ENCODE assay signal across 21 cellular contexts in the genomic region with DNA sequence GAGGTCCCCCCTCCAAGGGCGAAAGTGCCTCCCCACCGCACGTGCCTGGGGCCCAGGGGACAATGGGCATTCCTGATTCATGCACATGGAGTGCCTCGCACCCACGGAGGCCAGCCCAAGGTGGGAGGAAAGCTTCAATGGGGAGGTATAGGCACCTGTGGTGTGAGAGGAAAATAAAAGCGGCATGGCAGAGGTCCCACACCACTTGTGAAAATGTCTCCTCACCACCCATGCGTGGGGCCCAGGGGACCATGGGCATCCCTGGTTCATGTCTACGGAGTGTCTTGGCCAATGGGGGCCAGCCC.
DNase-seq lines count a peak whose midpoint lies in the region; ATAC-seq, FAIRE-seq and TF ChIP-seq lines count a peak whose summit lies in the region.
"Had no signal": no experiment of that assay in that cellular context is flagged by ENCODE, and none has a peak within 500 bp of the region (broad histone marks: within the 10 kb centered on the region; RNA-seq: fewer than 3 reads in every experiment).

No MANE protein-coding gene starts in this region.

- H3K9me3 ChIP-seq in breast epithelium (peaks cover 85 to 97% of the 10 kb centered on the region in 2 donors), Peyer's patch (peaks cover 0 to 50% (median 15%) of the 10 kb centered on the region in 4 donors), kidney (ENCODE audit: control insufficient read depth in 1 of 2, low read length in 2 of 2) (peaks cover 3 to 54% of the 10 kb centered on the region in 2 donors), testis (no peaks in the 10 kb centered on the region)

- no peak overlapping the region for H3K4me3 Mint-ChIP-seq in MCF 10A (ENCODE audit: unreplicated experiment)
- H3K4me3 Mint-ChIP-seq: CD8-positive, alpha-beta memory T cell; naive thymus-derived CD8-positive, alpha-beta T cell had no signal

- H3K4me1 Mint-ChIP-seq in MCF 10A (ENCODE audit: insufficient read depth, unreplicated experiment) = no peaks in the 10 kb centered on the region
- H3K4me1 Mint-ChIP-seq: CD8-positive, alpha-beta memory T cell; naive thymus-derived CD8-positive, alpha-beta T cell had no signal

- POLR2A ChIA-PET in MCF 10A (lab: Yijun Ruan, JAX) = no interaction called here

- H3K4me1 ChIP-seq in breast epithelium = no peaks in the 10 kb centered on the region
- no peaks in the 10 kb centered on the region for H3K4me1 ChIP-seq in Peyer's patch
- H3K4me1 ChIP-seq in kidney (ENCODE audit: control insufficient read depth in 1 of 2, insufficient read depth in 1 of 2, low read depth in 1 of 2, low read length in 2 of 2) = no peaks in the 10 kb centered on the region
- no peaks in the 10 kb centered on the region for H3K4me1 ChIP-seq in testis

- H3K27ac Mint-ChIP-seq in MCF 10A (ENCODE audit: low read depth, unreplicated experiment) = no peak overlapping the region
- H3K27ac Mint-ChIP-seq: CD8-positive, alpha-beta memory T cell; naive thymus-derived CD8-positive, alpha-beta T cell had no signal

- FAIRE-seq in kidney (lab: Jason Lieb, UNC) = no peak
- FAIRE-seq: astrocyte, colon, H1 had no signal

- H3K4me3 ChIP-seq in breast epithelium (no peak overlapping the region), Peyer's patch (no peak overlapping the region), kidney (ENCODE audit: low read length in 2 of 2) (no peak overlapping the region), testis (no peak overlapping the region)

- ATAC-seq in esophagus mucosa = no peak
- ATAC-seq: naive thymus-derived CD8-positive, alpha-beta T cell had no signal

- no peak overlapping the region for H3K27ac ChIP-seq in breast epithelium
- no peak overlapping the region for H3K27ac ChIP-seq in Peyer's patch
- H3K27ac ChIP-seq in kidney (ENCODE audit: low read depth in 2 of 2, low read length in 2 of 2) = no peak overlapping the region
- no peak overlapping the region for H3K27ac ChIP-seq in testis

- H3K27me3 Mint-ChIP-seq in MCF 10A (ENCODE audit: insufficient read depth, unreplicated experiment) = no peaks in the 10 kb centered on the region
- H3K27me3 Mint-ChIP-seq: CD8-positive, alpha-beta memory T cell; naive thymus-derived CD8-positive, alpha-beta T cell had no signal

- BruUV-seq in MCF 10A (replicated peaks; lab: Mats Ljungman, UMichigan) = no TSS peak

- peaks cover 5% of the 10 kb centered on the region for H3K36me3 Mint-ChIP-seq in MCF 10A (ENCODE audit: insufficient read depth, unreplicated experiment)

- peaks cover 13% of the 10 kb centered on the region for H3K9me3 Mint-ChIP-seq in MCF 10A (ENCODE audit: unreplicated experiment)

- H3K27me3 ChIP-seq in breast epithelium (no peaks in the 10 kb centered on the region), Peyer's patch (no peaks in the 10 kb centered on the region), testis (no peaks in the 10 kb centered on the region)

- intact Hi-C loops in breast epithelium (cut with DNase I; ENCODE audit: low total_unique reads) (no loop called here), MCF 10A (cut with micrococcal nuclease) (no loop called here), kidney (cut with DNase I) (no loop called here), testis (cut with DNase I; ENCODE audit: low total_unique reads) (no loop called here)

- H3K9ac ChIP-seq in kidney (ENCODE audit: low read length in 2 of 2) = no peak overlapping the region

- CTCF ChIA-PET in MCF 10A (lab: Yijun Ruan, JAX) = no interaction called here

- DNase-seq in breast epithelium (ENCODE audit: low spot score in 2 of 2) = peak; percentile 11 to 24
- no peak for DNase-seq in MCF 10A (ENCODE audit: unreplicated experiment)
- DNase-seq in Peyer's patch = peak; percentile 3 to 31 (median 10)
- peak; percentile 37 for DNase-seq in kidney
- DNase-seq in testis = peak; percentile 0
- DNase-seq in GM03348 (ENCODE audit: low spot score) = no peak
- no peak for DNase-seq in dermis blood vessel endothelial cell
- DNase-seq: activated CD4-positive, CD25-positive, alpha-beta regulatory T cell; EL; foreskin melanocyte; NCI-H1417; NCI-H526 treated with DMSO at 0.1 percent for 48 hours; OCI-M1; stimulated activated naive CD4-positive, alpha-beta T cell; trophoblast cell had no signal

- WGBS in testis, 2 donors = 64 to 73% methylated on average over 7 to 8 of the region's 8 CpGs

- no peaks in the 10 kb centered on the region for H3K36me3 ChIP-seq in breast epithelium
- H3K36me3 ChIP-seq in Peyer's patch = no peaks in the 10 kb centered on the region
- no peaks in the 10 kb centered on the region for H3K36me3 ChIP-seq in kidney (ENCODE audit: control insufficient read depth in 1 of 2, insufficient read depth in 2 of 2, low read length in 2 of 2)
- no peaks in the 10 kb centered on the region for H3K36me3 ChIP-seq in testis (ENCODE audit: low read depth, missing control alignments)

- TF ChIP-seq CTCF in breast epithelium (IDR thresholded peaks at IDR 0.05) (no peak), MCF 10A (IDR thresholded peaks at IDR 0.05; ENCODE audit: unreplicated experiment) (no peak), Peyer's patch (IDR thresholded peaks at IDR 0.05) (no peak), kidney (IDR thresholded peaks at IDR 0.05; ENCODE audit: borderline replicate concordance, extremely low read depth, insufficient read depth) (no peak), testis (IDR thresholded peaks at IDR 0.05) (no peak)

- TF ChIP-seq POLR2A in breast epithelium (IDR thresholded peaks at IDR 0.05) (no peak), Peyer's patch (IDR thresholded peaks at IDR 0.05) (no peak), testis (IDR thresholded peaks at IDR 0.05) (no peak)

Comparison
In these comparisons a context has a peak if more than half of its experiments do, and no peak if none do; other contexts are left out.
1. DNase-seq: peak in breast epithelium (2 of 2), Peyer's patch (3 of 3), kidney (single experiment) and testis (single experiment); none in MCF 10A (single experiment), GM03348 (single experiment) and dermis blood vessel endothelial cell (single experiment).